In the genomic region with DNA sequence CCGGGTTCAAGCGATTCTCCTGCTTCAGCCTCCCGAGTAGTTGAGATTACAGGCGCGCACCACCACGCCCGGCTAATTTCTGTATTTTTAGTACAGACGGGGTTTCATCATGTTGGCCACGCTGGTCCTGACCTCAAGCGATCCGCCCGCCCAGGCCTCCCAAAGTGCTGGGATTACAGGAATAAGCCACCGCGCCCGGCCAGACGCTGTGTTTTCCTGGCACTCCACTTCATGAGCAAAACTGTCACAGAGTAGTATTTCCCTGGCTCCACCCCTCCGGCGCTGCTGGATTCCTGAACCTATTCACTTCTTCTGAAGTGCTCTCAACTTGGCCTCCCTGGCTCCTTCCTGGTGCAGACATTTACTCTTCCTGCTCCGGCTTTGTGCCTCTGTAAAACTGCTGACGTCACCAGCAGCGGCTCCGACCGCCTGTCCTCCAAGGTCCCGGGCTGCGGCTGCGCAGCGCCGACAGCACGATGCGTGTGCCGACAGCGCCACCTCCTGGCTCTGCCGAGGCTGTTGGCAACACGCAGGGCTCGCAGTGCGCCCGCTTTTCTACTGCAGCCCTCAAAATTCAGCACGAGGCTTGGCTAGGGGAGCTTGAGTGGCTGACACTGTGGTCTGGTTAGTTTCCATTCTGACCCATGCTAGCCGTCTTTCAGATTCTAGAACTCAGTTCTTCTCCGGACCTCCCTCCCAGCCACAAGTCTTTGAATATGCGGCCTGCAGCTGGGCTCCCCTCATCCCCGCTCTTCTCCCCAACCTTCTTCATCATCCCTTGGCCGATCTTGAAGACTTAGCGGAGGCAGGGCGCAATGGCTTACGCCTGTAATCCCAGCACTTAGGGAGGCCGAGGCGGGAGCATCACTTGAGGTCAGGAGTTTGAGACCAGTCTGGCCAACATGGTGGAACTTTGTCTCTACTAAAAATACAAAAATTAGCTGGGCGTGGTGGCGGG, we compare ENCODE assay signal across 8 cellular contexts. TPM values are rescaled to one million over a fixed set of nuclear protein-coding genes. Genes with fewer than 3 reads are reported as not detected.
DNase-seq lines count a peak whose midpoint lies in the region; ATAC-seq and TF ChIP-seq lines count a peak whose summit lies in the region.

No MANE protein-coding gene starts in this region.

- H3K4me3 Mint-ChIP-seq in activated naive CD8-positive, alpha-beta T cell treated with anti-CD3 and anti-CD28 coated beads, Interleukin-2, amount 50 U/mL, for 24 hours: peak overlapping the region; percentile 76

- H3K36me3 Mint-ChIP-seq in activated naive CD8-positive, alpha-beta T cell treated with anti-CD3 and anti-CD28 coated beads, Interleukin-2, amount 50 U/mL, for 24 hours (ENCODE audit: low read depth): no peaks in the 10 kb centered on the region

- TF ChIP-seq POLR2A in tibial nerve (IDR thresholded peaks at IDR 0.05): peak in 1 of 2 donors; percentile 39

- peaks cover 7% of the 10 kb centered on the region for H3K4me1 Mint-ChIP-seq in activated naive CD8-positive, alpha-beta T cell treated with anti-CD3 and anti-CD28 coated beads, Interleukin-2, amount 50 U/mL, for 24 hours

- no peaks in the 10 kb centered on the region for H3K36me3 ChIP-seq in tibial nerve

- no peaks in the 10 kb centered on the region for H3K27me3 ChIP-seq in tibial nerve

- no peaks in the 10 kb centered on the region for H3K9me3 Mint-ChIP-seq in activated naive CD8-positive, alpha-beta T cell treated with anti-CD3 and anti-CD28 coated beads, Interleukin-2, amount 50 U/mL, for 24 hours

- peak; percentile 69 to 76 for TF ChIP-seq EP300 in tibial nerve (IDR thresholded peaks at IDR 0.05)

- 31 to 32% methylated on average over 44 to 49 of the region's 50 CpGs for WGBS in tibial nerve, 2 donors

- H3K4me1 ChIP-seq in tibial nerve: peaks cover 0 to 12% (median 0%) of the 10 kb centered on the region in 4 donors

- no peaks in the 10 kb centered on the region for H3K9me3 ChIP-seq in tibial nerve

- ATAC-seq in activated naive CD8-positive, alpha-beta T cell treated with anti-CD3 and anti-CD28 coated beads, Interleukin-2, amount 50 U/mL, for 24 hours: peak; percentile 98

- intact Hi-C loops in cardiac septum (cut with DNase I): loop anchor here (2.0 to 5.0 kb wide), 4 partner anchors 57 to 693 kb away; no protein-coding TSS in a partner anchor

- H3K27ac Mint-ChIP-seq in activated naive CD8-positive, alpha-beta T cell treated with anti-CD3 and anti-CD28 coated beads, Interleukin-2, amount 50 U/mL, for 24 hours: peak overlapping the region; percentile 85

- DNase-seq in Daoy (ENCODE audit: low read depth): peak; percentile 97
- DNase-seq in HFF-Myc (ENCODE audit: extremely low read depth, low read depth): peak; percentile 89
- DNase-seq in NCI-H1436 treated with DMSO at 0.1 percent for 48 hours (lab: John Stamatoyannopoulos, UW): peak; percentile 68
- DNase-seq in SW480 (ENCODE audit: low spot score): peak; percentile 88
- DNase-seq in activated naive CD8-positive, alpha-beta T cell treated with anti-CD3 and anti-CD28 coated beads, Interleukin-2, amount 50 U/mL, for 24 hours: peak; percentile 93
- DNase-seq in cardiac septum (ENCODE audit: low spot score): peak; percentile 96
- peak; percentile 93 for DNase-seq in pons (ENCODE audit: low spot score)
- DNase-seq in tibial nerve (ENCODE audit: low spot score in 2 of 2): peak; percentile 84 to 86

- H3K4me3 ChIP-seq in HFF-Myc (replicated peaks; ENCODE audit: low read depth, low read length) (no peak overlapping the region), tibial nerve (peak overlapping the region in 3 of 4 donors; percentile 4 to 45 (median 24))

- TF ChIP-seq CTCF in HFF-Myc (IDR thresholded peaks at IDR 0.05; ENCODE audit: low read depth, low read length, missing control alignments) (peak; percentile 97), tibial nerve (IDR thresholded peaks at IDR 0.05) (peak; percentile 95 to 99 (median 99))

- H3K27ac ChIP-seq in tibial nerve: peak overlapping the region; percentile 66 to 87 (median 74)

- H3K27me3 Mint-ChIP-seq in activated naive CD8-positive, alpha-beta T cell treated with anti-CD3 and anti-CD28 coated beads, Interleukin-2, amount 50 U/mL, for 24 hours: peaks cover 5% of the 10 kb centered on the region

RNA-seq across cellular contexts. Expression of gene APOL3, which starts 36.6 kb away (rescaled TPM):
- total RNA-seq in Daoy (2014; rRNA removed; shearing (Covaris generic)): 9.6 and 19.0 TPM in 2 replicates
- 22.5 TPM for total RNA-seq in cardiac septum
- 100 to 1,000 TPM in 1 of 4 donors, 10 to 100 TPM in 3; 60.9 to 149 (median 91.1) TPM for total RNA-seq in tibial nerve
